Comparison of ENCODE assay signal across 18 cellular contexts in genomic region chr5:55445817-55446216, GRCh38.
"Had no signal": no experiment of that assay in that cellular context is flagged by ENCODE, and none has a peak within 500 bp of the region (broad histone marks: within the 10 kb centered on the region; RNA-seq: fewer than 3 reads in every experiment).

No MANE protein-coding gene starts in this region.

- H3K4me3 ChIP-seq: esophagus squamous epithelium, gastroesophageal sphincter, sigmoid colon, stomach, thoracic aorta, transverse colon had no signal

- DNase-seq: effector memory CD4-positive, alpha-beta T cell; esophagus squamous epithelium; foreskin fibroblast; immature natural killer cell; mesendoderm; naive B cell; posterior cingulate gyrus; sigmoid colon; small intestine; stimulated activated CD4-positive, alpha-beta T cell treated with anti-CD3 and anti-CD28 coated beads, Interleukin-12 subunit alpha, Interleukin-12 subunit beta, amount 100 ng/mL, for 4 hours; stimulated activated naive CD4-positive, alpha-beta T cell; stomach; substantia nigra; transverse colon had no signal

- H3K4me1 Mint-ChIP-seq: immature natural killer cell had no signal

- H3K9me3 Mint-ChIP-seq: immature natural killer cell, naive B cell had no signal

- H3K27me3 Mint-ChIP-seq: naive B cell had no signal

- H3K9me3 ChIP-seq: esophagus squamous epithelium, gastroesophageal sphincter, neutrophil, sigmoid colon, stomach, thoracic aorta, transverse colon had no signal

- H3K27ac ChIP-seq: epithelial cell of prostate, neutrophil had no signal

- ATAC-seq: gastroesophageal sphincter had no signal

- H3K27me3 ChIP-seq: esophagus squamous epithelium, gastroesophageal sphincter, sigmoid colon, stomach, transverse colon had no signal

- H3K4me3 Mint-ChIP-seq: immature natural killer cell, naive B cell had no signal

- H3K27ac Mint-ChIP-seq: immature natural killer cell had no signal

- H3K36me3 ChIP-seq: gastroesophageal sphincter, neutrophil, sigmoid colon, thoracic aorta, transverse colon had no signal
